Comparison of ENCODE assay signal across 21 cellular contexts in genomic region chr18:46373787-46374186, GRCh38.
DNase-seq lines count a peak whose midpoint lies in the region; ATAC-seq and TF ChIP-seq lines count a peak whose summit lies in the region.
"Had no signal": no experiment of that assay in that cellular context is flagged by ENCODE, and none has a peak within 500 bp of the region (broad histone marks: within the 10 kb centered on the region; RNA-seq: fewer than 3 reads in every experiment).

No MANE protein-coding gene starts in this region.

- H3K27me3 ChIP-seq in endodermal cell (ENCODE audit: control insufficient read depth, insufficient read depth, low read length, poor library complexity, severe bottlenecking) (no peaks in the 10 kb centered on the region), osteoblast (ENCODE audit: insufficient read depth, low read length) (no peaks in the 10 kb centered on the region)

- intact Hi-C loops in activated CD8-positive, alpha-beta T cell treated with anti-CD3 and anti-CD28 coated beads for 36 hours (cut with micrococcal nuclease): no loop called here

- H2AFZ ChIP-seq in osteoblast (ENCODE audit: low read length): no peak overlapping the region

- no peak overlapping the region for H3K9ac ChIP-seq in endodermal cell (ENCODE audit: extremely low read depth, low read length, poor library complexity, severe bottlenecking)

- CTCF ChIA-PET in activated CD8-positive, alpha-beta T cell treated with anti-CD3 and anti-CD28 coated beads for 36 hours (lab: Charles Lee): interaction anchor here (1.7 kb wide), 1 partner anchor 200 kb away, joined by 4 read pairs; a partner anchor contains a TSS

- POLR2A ChIA-PET in activated CD8-positive, alpha-beta T cell treated with anti-CD3 and anti-CD28 coated beads for 36 hours (lab: Charles Lee): no interaction called here

- WGBS in endodermal cell (ENCODE audit: insufficient coverage in 1 of 2, insufficient read length in 1 of 2), 2 experiments: 84% methylated on average over 7 of the region's 7 CpGs; no CpG with 5 or more reads in 1 of the 2 experiments

- H3K79me2 ChIP-seq in osteoblast (ENCODE audit: insufficient read depth, low read length): no peaks in the 10 kb centered on the region

- peak; percentile 29 for DNase-seq in DMS 273 (lab: John Stamatoyannopoulos, UW; ENCODE audit: unreplicated experiment)
- no peak for DNase-seq in DMS 273 treated with DMSO at 0.1 percent for 48 hours (lab: John Stamatoyannopoulos, UW)
- DNase-seq in NCI-H69 (lab: John Stamatoyannopoulos, UW): peak; percentile 86
- DNase-seq in endodermal cell: peak; percentile 63
- peak; percentile 78 for DNase-seq in retina
- no peak for DNase-seq in amygdala (lab: John Stamatoyannopoulos, UW)
- no peak for DNase-seq in osteoblast (ENCODE audit: insufficient read length, low spot score, missing footprints)
- DNase-seq in activated CD8-positive, alpha-beta T cell treated with anti-CD3 and anti-CD28 coated beads for 36 hours: no peak
- DNase-seq: CD8-positive, alpha-beta memory T cell; DMS153; DND-41; H9; NCI-H1048; NCI-H187; NCI-H446; NCI-H526 treated with DMSO at 0.1 percent for 48 hours; RPMI8226; SHP77 had no signal

- H3K4me1 ChIP-seq in endodermal cell (ENCODE audit: control insufficient read depth, insufficient read depth, low read length) (no peaks in the 10 kb centered on the region), osteoblast (ENCODE audit: insufficient read depth, low read length) (no peaks in the 10 kb centered on the region)

- no peaks in the 10 kb centered on the region for H3K27me3 Mint-ChIP-seq in endodermal cell (ENCODE audit: insufficient read depth)
- H3K27me3 Mint-ChIP-seq in activated CD8-positive, alpha-beta T cell treated with anti-CD3 and anti-CD28 coated beads for 36 hours: no peaks in the 10 kb centered on the region

- no peak overlapping the region for H3K27ac Mint-ChIP-seq in endodermal cell
- no peak overlapping the region for H3K27ac Mint-ChIP-seq in activated CD8-positive, alpha-beta T cell treated with anti-CD3 and anti-CD28 coated beads for 36 hours
- H3K27ac Mint-ChIP-seq: B cell, CD14-positive monocyte had no signal

- H3K36me3 ChIP-seq in endodermal cell (ENCODE audit: control insufficient read depth, insufficient read depth, low read length): no peaks in the 10 kb centered on the region
- H3K36me3 ChIP-seq in osteoblast (ENCODE audit: insufficient read depth, low read length): no peaks in the 10 kb centered on the region

- H3K27ac ChIP-seq in endodermal cell (ENCODE audit: low read depth, low read length) (peak overlapping the region; percentile 83), osteoblast (ENCODE audit: low read depth, low read length) (no peak overlapping the region)
- H3K27ac ChIP-seq: 22Rv1 had no signal

- no peaks in the 10 kb centered on the region for H3K36me3 Mint-ChIP-seq in endodermal cell (ENCODE audit: low read depth)
- no peaks in the 10 kb centered on the region for H3K36me3 Mint-ChIP-seq in activated CD8-positive, alpha-beta T cell treated with anti-CD3 and anti-CD28 coated beads for 36 hours (ENCODE audit: low read depth)
- H3K36me3 Mint-ChIP-seq: CD14-positive monocyte; CD8-positive, alpha-beta memory T cell had no signal

- H3K4me2 ChIP-seq in osteoblast (ENCODE audit: insufficient read depth, low read length): no peak overlapping the region

- no peaks in the 10 kb centered on the region for H4K20me1 ChIP-seq in osteoblast (ENCODE audit: insufficient read depth, low read length)

- H3K4me1 Mint-ChIP-seq in endodermal cell: peaks cover 3% of the 10 kb centered on the region
- H3K4me1 Mint-ChIP-seq in activated CD8-positive, alpha-beta T cell treated with anti-CD3 and anti-CD28 coated beads for 36 hours (ENCODE audit: low read depth): no peaks in the 10 kb centered on the region
- H3K4me1 Mint-ChIP-seq: B cell; CD8-positive, alpha-beta memory T cell had no signal

- H3K9me3 Mint-ChIP-seq in endodermal cell: no peaks in the 10 kb centered on the region
- H3K9me3 Mint-ChIP-seq in activated CD8-positive, alpha-beta T cell treated with anti-CD3 and anti-CD28 coated beads for 36 hours: no peaks in the 10 kb centered on the region
- H3K9me3 Mint-ChIP-seq: H9 had no signal

- no peak overlapping the region for H3K4me3 Mint-ChIP-seq in endodermal cell
- H3K4me3 Mint-ChIP-seq in activated CD8-positive, alpha-beta T cell treated with anti-CD3 and anti-CD28 coated beads for 36 hours: no peak overlapping the region
- H3K4me3 Mint-ChIP-seq: B cell; CD14-positive monocyte; CD8-positive, alpha-beta memory T cell; H9 had no signal

- H3K4me3 ChIP-seq in endodermal cell (ENCODE audit: low read length) (no peak overlapping the region), osteoblast (ENCODE audit: insufficient read depth, low read length) (no peak overlapping the region)

- TF ChIP-seq CTCF in endodermal cell (conservative IDR thresholded peaks at IDR 0.05): peak; percentile 29
- no peak for TF ChIP-seq CTCF in osteoblast (IDR thresholded peaks at IDR 0.05; ENCODE audit: extremely low read depth, low read depth, low read length)
- TF ChIP-seq CTCF in activated CD8-positive, alpha-beta T cell treated with anti-CD3 and anti-CD28 coated beads for 36 hours (IDR thresholded peaks at IDR 0.05): no peak

- H3K9me3 ChIP-seq in endodermal cell (ENCODE audit: control insufficient read depth, low read length) (no peaks in the 10 kb centered on the region), osteoblast (ENCODE audit: low read depth, low read length) (no peaks in the 10 kb centered on the region)

- ATAC-seq in activated CD8-positive, alpha-beta T cell treated with anti-CD3 and anti-CD28 coated beads for 36 hours: no peak

Comparison
In these comparisons a context has a peak if more than half of its experiments do, and no peak if none do; other contexts are left out.
1. DNase-seq: peak in DMS 273 (single experiment), NCI-H69 (single experiment), endodermal cell (single experiment) and retina (single experiment); none in DMS 273 treated with DMSO at 0.1 percent for 48 hours (single experiment), amygdala (0 of 56), osteoblast (single experiment) and activated CD8-positive, alpha-beta T cell treated with anti-CD3 and anti-CD28 coated beads for 36 hours (single experiment).